Comparison of ENCODE assay signal across 1 cellular context in the genomic region with DNA sequence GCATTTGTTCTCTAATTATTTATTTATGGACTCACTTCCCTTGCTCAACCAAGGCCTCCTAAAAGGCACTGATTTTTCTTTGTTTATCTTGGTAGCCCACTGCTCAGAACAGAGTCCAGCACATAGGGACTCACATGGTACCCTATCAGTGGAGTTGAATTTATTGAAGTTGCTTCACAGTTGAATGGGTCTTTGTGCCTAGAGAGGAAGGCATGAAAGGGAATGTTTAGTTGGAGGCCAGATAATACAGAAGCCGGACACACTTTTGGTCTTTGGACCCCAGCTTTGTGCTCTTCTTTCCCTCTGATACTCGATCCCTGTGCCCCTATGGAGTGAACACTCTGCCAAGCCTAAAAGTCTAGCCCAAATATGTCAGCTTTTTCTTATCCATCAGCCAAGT.
TF ChIP-seq lines count a peak whose summit lies in the region.

No MANE protein-coding gene starts in this region.

TF ChIP-seq in HepG2, 621 proteins besides CTCF, POLR2A, EP300 and RAD21 (continued from another document and continues in another):
- TF ChIP-seq, protein P1, sequence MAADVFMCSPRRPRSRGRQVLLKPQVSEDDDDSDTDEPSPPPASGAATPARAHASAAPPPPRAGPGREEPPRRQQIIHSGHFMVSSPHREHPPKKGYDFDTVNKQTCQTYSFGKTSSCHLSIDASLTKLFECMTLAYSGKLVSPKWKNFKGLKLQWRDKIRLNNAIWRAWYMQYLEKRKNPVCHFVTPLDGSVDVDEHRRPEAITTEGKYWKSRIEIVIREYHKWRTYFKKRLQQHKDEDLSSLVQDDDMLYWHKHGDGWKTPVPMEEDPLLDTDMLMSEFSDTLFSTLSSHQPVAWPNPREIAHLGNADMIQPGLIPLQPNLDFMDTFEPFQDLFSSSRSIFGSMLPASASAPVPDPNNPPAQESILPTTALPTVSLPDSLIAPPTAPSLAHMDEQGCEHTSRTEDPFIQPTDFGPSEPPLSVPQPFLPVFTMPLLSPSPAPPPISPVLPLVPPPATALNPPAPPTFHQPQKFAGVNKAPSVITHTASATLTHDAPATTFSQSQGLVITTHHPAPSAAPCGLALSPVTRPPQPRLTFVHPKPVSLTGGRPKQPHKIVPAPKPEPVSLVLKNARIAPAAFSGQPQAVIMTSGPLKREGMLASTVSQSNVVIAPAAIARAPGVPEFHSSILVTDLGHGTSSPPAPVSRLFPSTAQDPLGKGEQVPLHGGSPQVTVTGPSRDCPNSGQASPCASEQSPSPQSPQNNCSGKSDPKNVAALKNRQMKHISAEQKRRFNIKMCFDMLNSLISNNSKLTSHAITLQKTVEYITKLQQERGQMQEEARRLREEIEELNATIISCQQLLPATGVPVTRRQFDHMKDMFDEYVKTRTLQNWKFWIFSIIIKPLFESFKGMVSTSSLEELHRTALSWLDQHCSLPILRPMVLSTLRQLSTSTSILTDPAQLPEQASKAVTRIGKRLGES (CRISPR knock-in tag; IDR thresholded peaks at IDR 0.05; ENCODE audit: borderline replicate concordance): no peak
- no peak for TF ChIP-seq PRDM10 (CRISPR knock-in tag; IDR thresholded peaks at IDR 0.05; ENCODE audit: low read depth)
- TF ChIP-seq ETV5 (CRISPR knock-in tag; IDR thresholded peaks at IDR 0.05; ENCODE audit: borderline replicate concordance): no peak; the same call in 1 of the 2 replicates
- peak; percentile 88 for TF ChIP-seq ZNF264 (CRISPR knock-in tag; IDR thresholded peaks at IDR 0.05)
- TF ChIP-seq MAFG (CRISPR knock-in tag; IDR thresholded peaks at IDR 0.05): no peak
- TF ChIP-seq ZFP36 (IDR thresholded peaks at IDR 0.05; ENCODE audit: borderline replicate concordance, low read depth, low read length, partially characterized antibody): no peak
- TF ChIP-seq ZNF224 (CRISPR knock-in tag; IDR thresholded peaks at IDR 0.05): no peak
- TF ChIP-seq, protein P2, sequence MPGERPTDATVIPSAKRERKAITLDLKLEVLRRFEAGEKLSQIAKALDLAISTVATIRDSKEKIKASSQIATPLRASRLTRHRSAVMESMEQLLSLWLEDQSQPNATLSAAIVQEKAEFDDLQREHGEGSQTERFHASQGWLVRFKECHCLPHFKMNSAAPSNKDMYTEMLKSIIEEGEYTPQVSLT (CRISPR knock-in tag; IDR thresholded peaks at IDR 0.05; ENCODE audit: borderline replicate concordance, low read depth): no peak
- TF ChIP-seq, protein P3, sequence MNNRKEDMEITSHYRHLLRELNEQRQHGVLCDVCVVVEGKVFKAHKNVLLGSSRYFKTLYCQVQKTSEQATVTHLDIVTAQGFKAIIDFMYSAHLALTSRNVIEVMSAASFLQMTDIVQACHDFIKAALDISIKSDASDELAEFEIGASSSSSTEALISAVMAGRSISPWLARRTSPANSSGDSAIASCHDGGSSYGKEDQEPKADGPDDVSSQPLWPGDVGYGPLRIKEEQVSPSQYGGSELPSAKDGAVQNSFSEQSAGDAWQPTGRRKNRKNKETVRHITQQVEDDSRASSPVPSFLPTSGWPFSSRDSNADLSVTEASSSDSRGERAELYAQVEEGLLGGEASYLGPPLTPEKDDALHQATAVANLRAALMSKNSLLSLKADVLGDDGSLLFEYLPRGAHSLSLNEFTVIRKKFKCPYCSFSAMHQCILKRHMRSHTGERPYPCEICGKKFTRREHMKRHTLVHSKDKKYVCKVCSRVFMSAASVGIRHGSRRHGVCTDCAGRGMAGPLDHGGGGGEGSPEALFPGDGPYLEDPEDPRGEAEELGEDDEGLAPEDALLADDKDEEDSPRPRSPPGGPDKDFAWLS (CRISPR knock-in tag; IDR thresholded peaks at IDR 0.05; ENCODE audit: borderline replicate concordance): no peak
- TF ChIP-seq FOXP4 (CRISPR knock-in tag; IDR thresholded peaks at IDR 0.05): 0 out of 2 replicates have a peak, but pooled peaks have one; percentile 29
- TF ChIP-seq GTF2F1 (IDR thresholded peaks at IDR 0.05; ENCODE audit: low read length): no peak
- 0 out of 2 replicates have a peak, but pooled peaks have one; percentile 10 for TF ChIP-seq FOXO1 (CRISPR knock-in tag; IDR thresholded peaks at IDR 0.05)
- no peak for TF ChIP-seq ZFP36L2 (CRISPR knock-in tag; IDR thresholded peaks at IDR 0.05)
- 0 out of 2 replicates have a peak, but pooled peaks have one; percentile 5 for TF ChIP-seq TRIM24 (CRISPR knock-in tag; IDR thresholded peaks at IDR 0.05)
- TF ChIP-seq BRF2 (CRISPR knock-in tag; IDR thresholded peaks at IDR 0.05): no peak
- TF ChIP-seq SRSF4 (IDR thresholded peaks at IDR 0.05; ENCODE audit: low read depth, low read length, poor library complexity, severe bottlenecking): no peak
- TF ChIP-seq ZNF652 (CRISPR knock-in tag; IDR thresholded peaks at IDR 0.05; ENCODE audit: borderline replicate concordance, low read depth): no peak
- no peak for TF ChIP-seq PRPF4 (IDR thresholded peaks at IDR 0.05; ENCODE audit: low read depth, low read length, poor library complexity, severe bottlenecking)
- no peak for TF ChIP-seq HOXA9 (CRISPR knock-in tag; IDR thresholded peaks at IDR 0.05; ENCODE audit: borderline replicate concordance)
- TF ChIP-seq, protein P4, sequence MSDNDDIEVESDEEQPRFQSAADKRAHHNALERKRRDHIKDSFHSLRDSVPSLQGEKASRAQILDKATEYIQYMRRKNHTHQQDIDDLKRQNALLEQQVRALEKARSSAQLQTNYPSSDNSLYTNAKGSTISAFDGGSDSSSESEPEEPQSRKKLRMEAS (IDR thresholded peaks at IDR 0.05): no peak
- no peak for TF ChIP-seq KDM3A (CRISPR knock-in tag; IDR thresholded peaks at IDR 0.05; ENCODE audit: low read depth)
- TF ChIP-seq MTA1 (CRISPR knock-in tag; IDR thresholded peaks at IDR 0.05; ENCODE audit: borderline replicate concordance): no peak
- TF ChIP-seq, protein P5, sequence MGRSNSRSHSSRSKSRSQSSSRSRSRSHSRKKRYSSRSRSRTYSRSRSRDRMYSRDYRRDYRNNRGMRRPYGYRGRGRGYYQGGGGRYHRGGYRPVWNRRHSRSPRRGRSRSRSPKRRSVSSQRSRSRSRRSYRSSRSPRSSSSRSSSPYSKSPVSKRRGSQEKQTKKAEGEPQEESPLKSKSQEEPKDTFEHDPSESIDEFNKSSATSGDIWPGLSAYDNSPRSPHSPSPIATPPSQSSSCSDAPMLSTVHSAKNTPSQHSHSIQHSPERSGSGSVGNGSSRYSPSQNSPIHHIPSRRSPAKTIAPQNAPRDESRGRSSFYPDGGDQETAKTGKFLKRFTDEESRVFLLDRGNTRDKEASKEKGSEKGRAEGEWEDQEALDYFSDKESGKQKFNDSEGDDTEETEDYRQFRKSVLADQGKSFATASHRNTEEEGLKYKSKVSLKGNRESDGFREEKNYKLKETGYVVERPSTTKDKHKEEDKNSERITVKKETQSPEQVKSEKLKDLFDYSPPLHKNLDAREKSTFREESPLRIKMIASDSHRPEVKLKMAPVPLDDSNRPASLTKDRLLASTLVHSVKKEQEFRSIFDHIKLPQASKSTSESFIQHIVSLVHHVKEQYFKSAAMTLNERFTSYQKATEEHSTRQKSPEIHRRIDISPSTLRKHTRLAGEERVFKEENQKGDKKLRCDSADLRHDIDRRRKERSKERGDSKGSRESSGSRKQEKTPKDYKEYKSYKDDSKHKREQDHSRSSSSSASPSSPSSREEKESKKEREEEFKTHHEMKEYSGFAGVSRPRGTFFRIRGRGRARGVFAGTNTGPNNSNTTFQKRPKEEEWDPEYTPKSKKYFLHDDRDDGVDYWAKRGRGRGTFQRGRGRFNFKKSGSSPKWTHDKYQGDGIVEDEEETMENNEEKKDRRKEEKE (IDR thresholded peaks at IDR 0.05): no peak
- TF ChIP-seq ZNF644 (CRISPR knock-in tag; IDR thresholded peaks at IDR 0.05; ENCODE audit: low read depth): peak; percentile 65; the same call in 1 of the 2 replicates
- TF ChIP-seq NR1H2 (CRISPR knock-in tag; IDR thresholded peaks at IDR 0.05; ENCODE audit: borderline replicate concordance, low read depth): no peak
- TF ChIP-seq TARDBP (CRISPR knock-in tag; IDR thresholded peaks at IDR 0.05): no peak
- 0 out of 2 replicates have a peak, but pooled peaks have one; percentile 34 for TF ChIP-seq ZNF317 (CRISPR knock-in tag; IDR thresholded peaks at IDR 0.05)
- TF ChIP-seq, protein P6, sequence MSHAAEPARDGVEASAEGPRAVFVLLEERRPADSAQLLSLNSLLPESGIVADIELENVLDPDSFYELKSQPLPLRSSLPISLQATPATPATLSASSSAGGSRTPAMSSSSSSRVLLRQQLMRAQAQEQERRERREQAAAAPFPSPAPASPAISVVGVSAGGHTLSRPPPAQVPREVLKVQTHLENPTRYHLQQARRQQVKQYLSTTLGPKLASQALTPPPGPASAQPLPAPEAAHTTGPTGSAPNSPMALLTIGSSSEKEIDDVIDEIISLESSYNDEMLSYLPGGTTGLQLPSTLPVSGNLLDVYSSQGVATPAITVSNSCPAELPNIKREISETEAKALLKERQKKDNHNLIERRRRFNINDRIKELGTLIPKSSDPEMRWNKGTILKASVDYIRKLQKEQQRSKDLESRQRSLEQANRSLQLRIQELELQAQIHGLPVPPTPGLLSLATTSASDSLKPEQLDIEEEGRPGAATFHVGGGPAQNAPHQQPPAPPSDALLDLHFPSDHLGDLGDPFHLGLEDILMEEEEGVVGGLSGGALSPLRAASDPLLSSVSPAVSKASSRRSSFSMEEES (CRISPR knock-in tag; IDR thresholded peaks at IDR 0.05): 0 out of 2 replicates have a peak, but pooled peaks have one; percentile 49
- TF ChIP-seq ZNF33A (CRISPR knock-in tag; IDR thresholded peaks at IDR 0.05; ENCODE audit: borderline replicate concordance): no peak
- peak; percentile 51; the same call in 1 of the 2 replicates for TF ChIP-seq DPF2 (CRISPR knock-in tag; IDR thresholded peaks at IDR 0.05; ENCODE audit: borderline replicate concordance, low read depth)
- TF ChIP-seq ZNF44 (CRISPR knock-in tag; IDR thresholded peaks at IDR 0.05): no peak
- TF ChIP-seq KLF16 (CRISPR knock-in tag; IDR thresholded peaks at IDR 0.05): no peak
- TF ChIP-seq, protein P7, sequence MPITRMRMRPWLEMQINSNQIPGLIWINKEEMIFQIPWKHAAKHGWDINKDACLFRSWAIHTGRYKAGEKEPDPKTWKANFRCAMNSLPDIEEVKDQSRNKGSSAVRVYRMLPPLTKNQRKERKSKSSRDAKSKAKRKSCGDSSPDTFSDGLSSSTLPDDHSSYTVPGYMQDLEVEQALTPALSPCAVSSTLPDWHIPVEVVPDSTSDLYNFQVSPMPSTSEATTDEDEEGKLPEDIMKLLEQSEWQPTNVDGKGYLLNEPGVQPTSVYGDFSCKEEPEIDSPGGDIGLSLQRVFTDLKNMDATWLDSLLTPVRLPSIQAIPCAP (CRISPR knock-in tag; IDR thresholded peaks at IDR 0.05; ENCODE audit: low read depth): no peak
- no peak for TF ChIP-seq MED8 (CRISPR knock-in tag; IDR thresholded peaks at IDR 0.05; ENCODE audit: insufficient replicate concordance)
- TF ChIP-seq ZNF333 (CRISPR knock-in tag; IDR thresholded peaks at IDR 0.05; ENCODE audit: borderline replicate concordance): peak; percentile 78
- TF ChIP-seq AGO2 (optimal IDR thresholded peaks at IDR 0.05; ENCODE audit: low read depth, low read length): no peak
